Comparison of ENCODE assay signal across 11 cellular contexts in genomic region chr2:54602736-54603322, GRCh38.
DNase-seq lines count a peak whose midpoint lies in the region; ATAC-seq and TF ChIP-seq lines count a peak whose summit lies in the region.
"Had no signal": no experiment of that assay in that cellular context is flagged by ENCODE, and none has a peak within 500 bp of the region (broad histone marks: within the 10 kb centered on the region; RNA-seq: fewer than 3 reads in every experiment).

No MANE protein-coding gene starts in this region.

- H3K9me3 ChIP-seq in BLaER1 (peaks cover 3% of the 10 kb centered on the region; the same call in 1 of the 2 replicates), A673 (ENCODE audit: low read depth, low read length, poor library complexity, severe bottlenecking) (no peaks in the 10 kb centered on the region)

- ATAC-seq in T-cell (replicated peaks in 1 of 4), result no peak
- no peak for ATAC-seq in GM18907 (IDR thresholded peaks at IDR 0.05; ENCODE audit: unreplicated experiment)

- H3K4me1 ChIP-seq in BLaER1 (peaks cover 100% of the 10 kb centered on the region), A673 (ENCODE audit: insufficient read depth, low read length, poor library complexity, severe bottlenecking) (peaks cover 21% of the 10 kb centered on the region)

- BruUV-seq in A673 (replicated peaks; lab: Mats Ljungman, UMichigan), result no TSS peak

- H3K27ac ChIP-seq in BLaER1 (peak overlapping the region; percentile 72), A673 (ENCODE audit: low read depth, low read length, poor library complexity, severe bottlenecking) (no peak overlapping the region)
- H3K27ac ChIP-seq: WERI-Rb-1 had no signal

- H3K9ac ChIP-seq in BLaER1, result peak overlapping the region; percentile 68; the same call in 1 of the 2 replicates

- H3K4me3 ChIP-seq in BLaER1, result no peak overlapping the region
- H3K4me3 ChIP-seq in A673 (ENCODE audit: low read depth, low read length, poor library complexity, severe bottlenecking), result no peak overlapping the region

- H3K36me3 Mint-ChIP-seq in T-cell (peaks cover 32% of the 10 kb centered on the region), progenitor cell of endocrine pancreas (ENCODE audit: insufficient read depth) (peaks cover 9% of the 10 kb centered on the region)

- CTCF ChIA-PET in T-cell (lab: Charles Lee), result no interaction called here
- CTCF ChIA-PET in A673 (lab: Charles Lee), result no interaction called here

- H3K27ac Mint-ChIP-seq in T-cell (peak overlapping the region; percentile 81 to 100), progenitor cell of endocrine pancreas (peak overlapping the region; percentile 76)

- POLR2A ChIA-PET in T-cell (lab: Charles Lee) (interaction anchor here in 1 of 2 donors (1.0 kb wide), 2 partner anchors 9 to 22 kb away, joined by 3 to 7 read pairs; no protein-coding TSS in a partner anchor), A673 (lab: Charles Lee; ENCODE audit: low non-redundant PET) (no interaction called here)

- H3K4me1 Mint-ChIP-seq in T-cell (peaks cover 93 to 95% (median 94%) of the 10 kb centered on the region in 3 donors), progenitor cell of endocrine pancreas (ENCODE audit: low read depth) (peaks cover 70% of the 10 kb centered on the region)

- intact Hi-C loops in A673 (cut with micrococcal nuclease; ENCODE audit: unreplicated experiment), result no loop called here

- peak overlapping the region in 1 of 3 donors; percentile 65 for H3K4me3 Mint-ChIP-seq in T-cell
- peak overlapping the region; percentile 27 for H3K4me3 Mint-ChIP-seq in progenitor cell of endocrine pancreas (ENCODE audit: low read depth)

- no peaks in the 10 kb centered on the region for H3K9me3 Mint-ChIP-seq in T-cell
- no peaks in the 10 kb centered on the region for H3K9me3 Mint-ChIP-seq in progenitor cell of endocrine pancreas (ENCODE audit: low read depth)

- H3K27me3 ChIP-seq in BLaER1, result no peaks in the 10 kb centered on the region
- H3K27me3 ChIP-seq in A673 (replicated peaks; ENCODE audit: insufficient read depth, low read depth, low read length, poor library complexity), result no peaks in the 10 kb centered on the region

- H4K20me1 ChIP-seq in BLaER1, result peaks cover 100% of the 10 kb centered on the region

- H3K27me3 Mint-ChIP-seq in T-cell (no peaks in the 10 kb centered on the region), progenitor cell of endocrine pancreas (no peaks in the 10 kb centered on the region)

- TF ChIP-seq CTCF in progenitor cell of endocrine pancreas (IDR thresholded peaks at IDR 0.05; ENCODE audit: unreplicated experiment) (no peak), A673 (conservative IDR thresholded peaks at IDR 0.05; ENCODE audit: low read depth, low read length) (no peak)

- DNase-seq in T-cell, result no peak
- DNase-seq in fibroblast of peridontal ligament (ENCODE audit: extremely low read depth), result peak; percentile 81
- DNase-seq in progenitor cell of endocrine pancreas (ENCODE audit: low spot score, unreplicated experiment), result no peak
- DNase-seq in A673 (ENCODE audit: low spot score), result no peak
- DNase-seq in 8988T, result no peak
- no peak for DNase-seq in HUDEP-2 (lab: John Stamatoyannopoulos, UW; ENCODE audit: unreplicated experiment in 76 of 76)
- DNase-seq: DMS 273 treated with DMSO at 0.1 percent for 48 hours, NCI-H1105, WERI-Rb-1 had no signal

- H3K4me2 ChIP-seq in BLaER1, result peak overlapping the region; percentile 87

- peaks cover 92% of the 10 kb centered on the region for H3K36me3 ChIP-seq in BLaER1
- peaks cover 7% of the 10 kb centered on the region for H3K36me3 ChIP-seq in A673 (ENCODE audit: insufficient read depth, low read length, poor library complexity, severe bottlenecking)
